ENCODE assay signal across 8 cellular contexts in the genomic region with DNA sequence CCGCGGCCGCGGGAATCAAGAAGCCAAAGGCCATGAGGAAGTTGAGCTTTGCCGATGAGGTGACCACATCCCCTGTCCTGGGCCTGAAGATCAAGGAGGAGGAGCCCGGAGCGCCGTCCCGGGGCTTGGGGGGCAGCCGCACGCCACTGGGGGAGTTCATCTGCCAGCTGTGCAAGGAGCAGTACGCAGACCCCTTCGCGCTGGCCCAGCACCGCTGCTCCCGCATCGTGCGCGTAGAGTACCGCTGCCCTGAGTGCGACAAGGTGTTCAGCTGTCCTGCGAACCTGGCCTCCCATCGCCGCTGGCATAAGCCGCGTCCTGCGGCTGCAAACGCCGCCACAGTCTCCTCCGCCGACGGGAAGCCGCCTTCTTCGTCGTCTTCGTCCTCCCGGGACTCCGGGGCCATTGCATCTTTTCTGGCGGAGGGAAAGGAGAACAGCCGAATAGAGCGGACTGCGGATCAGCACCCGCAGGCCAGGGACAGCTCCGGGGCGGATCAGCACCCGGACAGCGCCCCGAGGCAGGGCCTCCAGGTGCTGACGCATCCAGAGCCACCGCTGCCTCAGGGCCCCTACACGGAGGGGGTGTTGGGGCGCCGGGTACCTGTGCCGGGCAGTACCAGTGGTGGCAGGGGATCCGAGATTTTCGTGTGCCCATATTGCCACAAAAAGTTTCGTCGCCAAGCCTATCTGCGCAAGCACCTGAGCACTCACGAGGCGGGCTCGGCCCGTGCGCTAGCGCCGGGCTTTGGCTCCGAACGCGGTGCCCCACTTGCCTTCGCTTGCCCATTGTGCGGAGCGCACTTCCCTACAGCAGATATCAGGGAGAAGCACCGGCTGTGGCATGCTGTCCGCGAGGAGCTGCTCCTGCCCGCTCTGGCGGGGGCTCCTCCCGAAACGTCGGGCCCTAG. TPM values are rescaled to one million over a fixed set of nuclear protein-coding genes. Genes with fewer than 3 reads are reported as not detected.
DNase-seq lines count a peak whose midpoint lies in the region; ATAC-seq and TF ChIP-seq lines count a peak whose summit lies in the region.

No MANE protein-coding gene starts in this region.

- no peak for TF ChIP-seq CTCF in OCI-LY7 (conservative IDR thresholded peaks at IDR 0.05; ENCODE audit: low read length)
- no peak for TF ChIP-seq CTCF in fibroblast of mammary gland (conservative IDR thresholded peaks at IDR 0.05; ENCODE audit: control insufficient read depth, insufficient read depth, low read depth, low read length)
- TF ChIP-seq CTCF in neural progenitor cell (IDR thresholded peaks at IDR 0.05): no peak
- no peak for TF ChIP-seq CTCF in tibial artery (IDR thresholded peaks at IDR 0.05)

- intact Hi-C loops in OCI-LY7 (cut with micrococcal nuclease; ENCODE audit: unreplicated experiment) (loop anchor here (5.0 kb wide), 1 partner anchor 152 kb away; no protein-coding TSS in a partner anchor), tibial artery (cut with DNase I; ENCODE audit: low total_unique reads) (no loop called here)
- intact Hi-C loops in activated T-helper 2 cell treated with anti-CD3 and anti-CD28 coated beads, Interferon-gamma antibody, Interleukin-2, Interleukin-4, amounts not matched to agents 10 μg/mL and 5 μg/mL and 100 μg/mL, durations not matched to agents 14 hours and 24 hours and 36 hours (cut with micrococcal nuclease): loop anchor here (5.0 kb wide), 2 partner anchors 152 to 282 kb away; no protein-coding TSS in a partner anchor

- BruUV-seq in OCI-LY7 (replicated peaks; lab: Mats Ljungman, UMichigan): no TSS peak

- no peak overlapping the region for H3K27ac Mint-ChIP-seq in activated T-helper 2 cell treated with anti-CD3 and anti-CD28 coated beads, Interferon-gamma antibody, Interleukin-2, Interleukin-4, amounts not matched to agents 10 μg/mL and 5 μg/mL and 100 μg/mL, durations not matched to agents 14 hours and 24 hours and 36 hours
- H3K27ac Mint-ChIP-seq in neural progenitor cell: no peak overlapping the region

- H3K9me3 ChIP-seq in OCI-LY7 (ENCODE audit: low read length) (no peaks in the 10 kb centered on the region), neural progenitor cell (ENCODE audit: low read depth) (no peaks in the 10 kb centered on the region), tibial artery (no peaks in the 10 kb centered on the region)

- DNase-seq in SHP77 (lab: John Stamatoyannopoulos, UW) (peak; percentile 17 to 34), SHP77 treated with DMSO at 0.1 percent for 48 hours (lab: John Stamatoyannopoulos, UW) (no peak), OCI-LY7 (ENCODE audit: low spot score) (peak; percentile 20), fibroblast of mammary gland (ENCODE audit: low read depth) (peak; percentile 60), neural progenitor cell (ENCODE audit: low spot score) (peak; percentile 91), tibial artery (peak; percentile 39 to 75)
- DNase-seq in activated T-helper 2 cell treated with anti-CD3 and anti-CD28 coated beads, Interferon-gamma antibody, Interleukin-2, Interleukin-4, amounts not matched to agents 10 μg/mL and 5 μg/mL and 100 μg/mL, durations not matched to agents 14 hours and 24 hours and 36 hours (ENCODE audit: low spot score): peak; percentile 69

- no peaks in the 10 kb centered on the region for H4K20me1 ChIP-seq in OCI-LY7 (ENCODE audit: insufficient read depth, low read length)
- H4K20me1 ChIP-seq in neural progenitor cell (ENCODE audit: low read depth): peaks cover 47% of the 10 kb centered on the region

- POLR2A ChIA-PET in OCI-LY7 (lab: Charles Lee): no interaction called here

- H3K9ac ChIP-seq in neural progenitor cell: no peak overlapping the region

- no peaks in the 10 kb centered on the region for H3K9me3 Mint-ChIP-seq in activated T-helper 2 cell treated with anti-CD3 and anti-CD28 coated beads, Interferon-gamma antibody, Interleukin-2, Interleukin-4, amounts not matched to agents 10 μg/mL and 5 μg/mL and 100 μg/mL, durations not matched to agents 14 hours and 24 hours and 36 hours
- no peaks in the 10 kb centered on the region for H3K9me3 Mint-ChIP-seq in neural progenitor cell

- ATAC-seq in HG03045 (IDR thresholded peaks at IDR 0.05; ENCODE audit: unreplicated experiment): peak; percentile 62

- peaks cover 16% of the 10 kb centered on the region for H3F3A ChIP-seq in neural progenitor cell (ENCODE audit: low read depth)

- H3K4me2 ChIP-seq in OCI-LY7 (ENCODE audit: low read length): peak overlapping the region; percentile 87
- H3K4me2 ChIP-seq in neural progenitor cell: peak overlapping the region; percentile 98

- H3K27me3 Mint-ChIP-seq in activated T-helper 2 cell treated with anti-CD3 and anti-CD28 coated beads, Interferon-gamma antibody, Interleukin-2, Interleukin-4, amounts not matched to agents 10 μg/mL and 5 μg/mL and 100 μg/mL, durations not matched to agents 14 hours and 24 hours and 36 hours (ENCODE audit: low read depth): peaks cover 57% of the 10 kb centered on the region
- peaks cover 39% of the 10 kb centered on the region for H3K27me3 Mint-ChIP-seq in neural progenitor cell (ENCODE audit: insufficient read depth, low read depth)

- H3K36me3 Mint-ChIP-seq in activated T-helper 2 cell treated with anti-CD3 and anti-CD28 coated beads, Interferon-gamma antibody, Interleukin-2, Interleukin-4, amounts not matched to agents 10 μg/mL and 5 μg/mL and 100 μg/mL, durations not matched to agents 14 hours and 24 hours and 36 hours (ENCODE audit: low read depth): peaks cover 4% of the 10 kb centered on the region
- H3K36me3 Mint-ChIP-seq in neural progenitor cell: peaks cover 3% of the 10 kb centered on the region

- CTCF ChIA-PET in OCI-LY7 (lab: Charles Lee; ENCODE audit: unreplicated experiment): no interaction called here

- H3K4me1 Mint-ChIP-seq in activated T-helper 2 cell treated with anti-CD3 and anti-CD28 coated beads, Interferon-gamma antibody, Interleukin-2, Interleukin-4, amounts not matched to agents 10 μg/mL and 5 μg/mL and 100 μg/mL, durations not matched to agents 14 hours and 24 hours and 36 hours (ENCODE audit: low read depth): peaks cover 11% of the 10 kb centered on the region
- H3K4me1 Mint-ChIP-seq in neural progenitor cell: peaks cover 12% of the 10 kb centered on the region

- H3K27me3 ChIP-seq in neural progenitor cell (peaks cover 80% of the 10 kb centered on the region), tibial artery (peaks cover 2 to 51% of the 10 kb centered on the region in 2 donors)

- H3K79me2 ChIP-seq in OCI-LY7 (ENCODE audit: insufficient read depth, low read depth, low read length) (no peaks in the 10 kb centered on the region), neural progenitor cell (ENCODE audit: low read depth) (no peaks in the 10 kb centered on the region)

- peaks cover 11% of the 10 kb centered on the region for H3K4me1 ChIP-seq in OCI-LY7 (ENCODE audit: insufficient read depth, low read length, poor library complexity, severe bottlenecking)
- peaks cover 5% of the 10 kb centered on the region for H3K4me1 ChIP-seq in neural progenitor cell
- H3K4me1 ChIP-seq in tibial artery: peaks cover 0 to 29% (median 28%) of the 10 kb centered on the region in 4 donors

- no peaks in the 10 kb centered on the region for H3K9me2 ChIP-seq in OCI-LY7 (ENCODE audit: insufficient read depth, low read length)

- no peaks in the 10 kb centered on the region for H3K36me3 ChIP-seq in OCI-LY7 (ENCODE audit: insufficient read depth, low read length)
- H3K36me3 ChIP-seq in neural progenitor cell: no peaks in the 10 kb centered on the region
- H3K36me3 ChIP-seq in tibial artery: peaks cover 0 to 8% (median 0%) of the 10 kb centered on the region in 3 donors

- peak overlapping the region; percentile 68 for H3K4me3 ChIP-seq in OCI-LY7 (ENCODE audit: low read depth, low read length, poor library complexity, severe bottlenecking)
- peak overlapping the region; percentile 6 for H3K4me3 ChIP-seq in fibroblast of mammary gland (ENCODE audit: control insufficient read depth, low read depth, low read length)
- H3K4me3 ChIP-seq in neural progenitor cell: peak overlapping the region; percentile 70
- H3K4me3 ChIP-seq in tibial artery: peak overlapping the region; percentile 40 to 49

- H2AFZ ChIP-seq in OCI-LY7 (ENCODE audit: low read length): peak overlapping the region; percentile 47; the same call in 1 of the 2 replicates
- H2AFZ ChIP-seq in neural progenitor cell (replicated peaks): no peak overlapping the region

- H3K4me3 Mint-ChIP-seq in activated T-helper 2 cell treated with anti-CD3 and anti-CD28 coated beads, Interferon-gamma antibody, Interleukin-2, Interleukin-4, amounts not matched to agents 10 μg/mL and 5 μg/mL and 100 μg/mL, durations not matched to agents 14 hours and 24 hours and 36 hours (ENCODE audit: low read depth): peak overlapping the region; percentile 65
- peak overlapping the region; percentile 81 for H3K4me3 Mint-ChIP-seq in neural progenitor cell

- H3K27ac ChIP-seq in OCI-LY7 (ENCODE audit: low read depth, low read length, poor library complexity, severe bottlenecking) (no peak overlapping the region), neural progenitor cell (no peak overlapping the region), tibial artery (no peak overlapping the region)

RNA-seq across cellular contexts. Expression of a gene that starts 1.2 kb away (rescaled TPM):
- 0.09 TPM in 1 of 2 replicates, not detected in the other for total RNA-seq in OCI-LY7 (2014; rRNA removed; shearing (Covaris generic))
- not detected in 2 replicates for total RNA-seq in OCI-LY7 (2022)
- total RNA-seq in activated T-helper 2 cell treated with anti-CD3 and anti-CD28 coated beads, Interferon-gamma antibody, Interleukin-2, Interleukin-4, amounts not matched to agents 10 μg/mL and 5 μg/mL and 100 μg/mL, durations not matched to agents 14 hours and 24 hours and 36 hours: not detected in 2 replicates
- not detected in 2 replicates for total RNA-seq in neural progenitor cell (ENCODE audit: low replicate concordance)

Comparison
In these comparisons a context has a peak if more than half of its experiments do, and no peak if none do; other contexts are left out.
1. H3K4me3 ChIP-seq: peak in every context shown above with its lines; median percentile 70 in neural progenitor cell; 68 in OCI-LY7; 44 in tibial artery; 6 in fibroblast of mammary gland.